ENCODE assay signal across 11 cellular contexts in genomic region chr18:61448316-61448715, GRCh38.
DNase-seq lines count a peak whose midpoint lies in the region; ATAC-seq, FAIRE-seq and TF ChIP-seq lines count a peak whose summit lies in the region.
"Had no signal": no experiment of that assay in that cellular context is flagged by ENCODE, and none has a peak within 500 bp of the region (broad histone marks: within the 10 kb centered on the region; RNA-seq: fewer than 3 reads in every experiment).

No MANE protein-coding gene starts in this region.

- H3K9me3 Mint-ChIP-seq in activated naive CD8-positive, alpha-beta T cell treated with anti-CD3 and anti-CD28 coated beads for 36 hours: no peaks in the 10 kb centered on the region

- H3K27me3 Mint-ChIP-seq in activated naive CD8-positive, alpha-beta T cell treated with anti-CD3 and anti-CD28 coated beads for 36 hours: peaks cover 9% of the 10 kb centered on the region

- no peak for FAIRE-seq in GM12892 (lab: Jason Lieb, UNC)

- H3K4me3 Mint-ChIP-seq in activated naive CD8-positive, alpha-beta T cell treated with anti-CD3 and anti-CD28 coated beads for 36 hours: no peak overlapping the region

- H3K27ac Mint-ChIP-seq in activated naive CD8-positive, alpha-beta T cell treated with anti-CD3 and anti-CD28 coated beads for 36 hours: no peak overlapping the region

- no peaks in the 10 kb centered on the region for H3K36me3 Mint-ChIP-seq in activated naive CD8-positive, alpha-beta T cell treated with anti-CD3 and anti-CD28 coated beads for 36 hours

- TF ChIP-seq POLR2A in GM12892 (IDR thresholded peaks at IDR 0.05; ENCODE audit: low read depth, low read length): no peak

- no peaks in the 10 kb centered on the region for H3K4me1 Mint-ChIP-seq in activated naive CD8-positive, alpha-beta T cell treated with anti-CD3 and anti-CD28 coated beads for 36 hours

- DNase-seq in activated naive CD8-positive, alpha-beta T cell treated with anti-CD3 and anti-CD28 coated beads for 36 hours: no peak
- no peak for DNase-seq in GM12892 (ENCODE audit: insufficient read length)
- DNase-seq in KG1 (lab: John Stamatoyannopoulos, UW): no peak
- no peak for DNase-seq in NCI-H2107 (lab: John Stamatoyannopoulos, UW)
- DNase-seq: effector memory CD4-positive, alpha-beta T cell; MV-4-11; PC-3 had no signal

- ATAC-seq in GM18873 (IDR thresholded peaks at IDR 0.05; ENCODE audit: low FRiP score, unreplicated experiment): peak; percentile 97
- peak; percentile 86 for ATAC-seq in GM21576 (IDR thresholded peaks at IDR 0.05; ENCODE audit: unreplicated experiment)
- ATAC-seq in HG03175 (IDR thresholded peaks at IDR 0.05; ENCODE audit: unreplicated experiment): peak; percentile 99
- peak; percentile 57 for ATAC-seq in esophagus mucosa
- ATAC-seq: PC-3 had no signal
